Comparison of ENCODE assay signal across 8 cellular contexts in the genomic region with DNA sequence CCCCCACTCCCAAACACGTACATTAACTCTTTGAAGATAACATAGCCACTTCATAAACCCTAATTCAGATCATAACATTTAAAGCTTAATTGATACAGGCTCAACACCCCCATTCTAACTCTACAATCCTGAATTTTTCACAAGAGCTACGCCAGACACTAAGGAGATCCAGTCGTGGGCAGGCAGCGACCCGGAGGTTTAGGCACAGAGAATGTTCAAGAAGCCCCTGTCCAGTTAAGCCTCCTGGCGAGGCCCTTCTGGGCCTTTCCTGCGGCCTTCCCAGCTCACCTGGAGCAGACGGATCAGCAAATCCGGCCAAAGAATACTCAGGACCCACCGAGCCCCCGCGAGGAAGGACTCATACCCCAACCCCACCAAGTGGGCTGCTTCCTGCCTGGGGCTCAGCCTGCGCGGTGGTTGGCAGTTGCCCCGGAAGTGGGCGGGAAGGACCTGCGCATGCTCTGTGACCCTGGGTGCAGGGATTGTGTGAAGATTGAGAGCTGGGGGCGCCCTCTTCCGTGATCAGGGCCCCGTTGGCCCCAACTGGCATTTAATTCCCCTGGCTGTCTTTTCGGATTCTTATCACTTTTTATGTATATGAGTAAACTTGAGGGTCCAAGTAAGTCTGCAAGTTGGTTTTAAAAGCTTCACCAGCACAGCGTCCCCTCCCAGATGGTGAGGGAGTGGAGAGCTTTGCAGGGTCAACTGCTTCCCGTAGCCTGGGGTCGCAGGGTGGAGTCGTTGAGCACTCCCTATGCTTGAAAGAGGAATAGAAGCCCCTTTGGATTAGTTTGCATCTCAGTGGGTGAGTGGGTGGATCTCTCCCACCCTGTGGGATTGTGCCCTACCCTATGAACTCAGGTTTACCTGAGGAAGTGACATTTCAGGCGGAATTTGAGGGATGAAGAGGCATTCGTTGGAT. TPM values are rescaled to one million over a fixed set of nuclear protein-coding genes. Genes with fewer than 3 reads are reported as not detected.
DNase-seq lines count a peak whose midpoint lies in the region; ATAC-seq and TF ChIP-seq lines count a peak whose summit lies in the region.

A gene (minus strand): TSS at position 415 of the 922 bp plus-strand sequence. CDS start 7,655 bp downstream, outside the sequence.

- CTCF ChIA-PET in BJ (lab: Yijun Ruan, JAX) = no interaction called here
- CTCF ChIA-PET in IMR-90 (lab: Yijun Ruan, JAX) = interaction anchor here (0.9 to 1.6 kb wide), 3 partner anchors 19 to 187 kb away, joined by 3 to 6 read pairs (median 6); no protein-coding TSS in a partner anchor

- DNase-seq in BJ (ENCODE audit: low read depth) (no peak), IMR-90 (peak; percentile 54), left ventricle myocardium superior (peak; percentile 81), RKO (ENCODE audit: low spot score) (no peak), NCI-H345 treated with DMSO at 0.1 percent for 48 hours (lab: John Stamatoyannopoulos, UW; ENCODE audit: unreplicated experiment) (no peak)
- peak; percentile 1 to 43 (median 2) for DNase-seq in activated naive CD4-positive, alpha-beta T cell (lab: John Stamatoyannopoulos, UW)
- peak; percentile 40 for DNase-seq in stimulated activated CD4-positive, alpha-beta T cell treated with anti-CD3 and anti-CD28 coated beads, Interleukin-12 subunit alpha, Interleukin-12 subunit beta, amount 100 ng/mL, for 4 hours

- BruUV-seq in IMR-90 (replicated peaks; lab: Mats Ljungman, UMichigan) = no TSS peak

- H3K4me2 ChIP-seq in IMR-90 (ENCODE audit: low read depth, low read length) = peak within 1 kb of the TSS; percentile 94

- H3K23ac ChIP-seq in IMR-90 (ENCODE audit: low read depth, low read length) = peak within 1 kb of the TSS; percentile 59; the same call in 1 of the 2 replicates

- H2AK9ac ChIP-seq in IMR-90 (replicated peaks; ENCODE audit: low read depth, low read length, poor library complexity) = peak within 1 kb of the TSS; percentile 2

- no peaks in the 10 kb centered on the region; the same call in 1 of the 2 replicates for H3K9me1 ChIP-seq in IMR-90 (ENCODE audit: insufficient read depth, low read length)

- peaks cover 7 to 11% of the 10 kb centered on the region in 2 experiments; a peak in 2 of 4 replicates for H3K79me1 ChIP-seq in IMR-90 (ENCODE audit: low read depth in 1 of 2, low read length in 2 of 2)

- H3K4me1 ChIP-seq in IMR-90 (ENCODE audit: control insufficient read depth, insufficient read depth, low read length) = peaks cover 3% of the 10 kb centered on the region

- no peaks in the 10 kb centered on the region for H3K9me3 ChIP-seq in IMR-90 (ENCODE audit: control insufficient read depth, insufficient read depth, low read length)

- TF ChIP-seq CTCF in BJ (IDR thresholded peaks at IDR 0.05; ENCODE audit: insufficient read depth, low read depth, low read length) (no peak), IMR-90 (conservative IDR thresholded peaks at IDR 0.05; ENCODE audit: low read depth, low read length) (peak; percentile 4; the same call in 1 of the 2 replicates)

- H2BK15ac ChIP-seq in IMR-90 (ENCODE audit: low read depth, low read length) = no peak within 1 kb of the TSS

- H2BK120ac ChIP-seq in IMR-90 (ENCODE audit: low read depth, low read length) = no peak within 1 kb of the TSS

- H3K36me3 ChIP-seq in BJ (ENCODE audit: control insufficient read depth, insufficient read depth, low read length) (no peaks in the 10 kb centered on the region), IMR-90 (ENCODE audit: control insufficient read depth, insufficient read depth, low read length) (peaks cover 1% of the 10 kb centered on the region; the same call in 1 of the 2 replicates)

- no peak within 1 kb of the TSS for H2AK5ac ChIP-seq in IMR-90 (ENCODE audit: low read depth, low read length)

- H3K9ac ChIP-seq in IMR-90 (ENCODE audit: low read depth, low read length) = peak within 1 kb of the TSS; percentile 65

- H3K56ac ChIP-seq in IMR-90 (ENCODE audit: extremely low read depth, insufficient read depth, low read length) = no peak within 1 kb of the TSS; the same call in 1 of the 2 replicates

- ATAC-seq in GM21381 (IDR thresholded peaks at IDR 0.05; ENCODE audit: unreplicated experiment) (peak; percentile 99), IMR-90 (ENCODE audit: low read depth) (peak; percentile 98), left ventricle myocardium superior (peak; percentile 98)

- no peak for TF ChIP-seq RAD21 in IMR-90 (IDR thresholded peaks at IDR 0.05; ENCODE audit: low read length)

- dilution Hi-C loops in IMR-90 (cut with HindIII; ENCODE audit: low sequenced_read_pairs, unreplicated experiment) = no loop called here

- peak within 1 kb of the TSS; percentile 100 for H4K5ac ChIP-seq in IMR-90 (ENCODE audit: low read depth, low read length)

- peak within 1 kb of the TSS; percentile 84 for H2AFZ ChIP-seq in IMR-90 (replicated peaks; ENCODE audit: low read length, poor library complexity)

- in situ Hi-C loops in IMR-90 (cut with MboI; ENCODE audit: low sequenced_read_pairs) = no loop called here

- peak within 1 kb of the TSS; percentile 37 for H2BK5ac ChIP-seq in IMR-90 (ENCODE audit: low read depth, low read length, poor library complexity, severe bottlenecking)

- peak within 1 kb of the TSS; percentile 50; the same call in 1 of the 2 replicates for H3K14ac ChIP-seq in IMR-90 (replicated peaks; ENCODE audit: low read depth, low read length)

- H2BK20ac ChIP-seq in IMR-90 (ENCODE audit: low read depth, low read length) = no peak within 1 kb of the TSS

- H4K91ac ChIP-seq in IMR-90 (ENCODE audit: insufficient read depth, low read depth, low read length) = peak within 1 kb of the TSS; percentile 37; the same call in 1 of the 2 replicates

- peak within 1 kb of the TSS; percentile 87 to 98 for H4K8ac ChIP-seq in IMR-90 (ENCODE audit: low read depth in 2 of 2, low read length in 2 of 2)

- TF ChIP-seq POLR2A in IMR-90 (IDR thresholded peaks at IDR 0.05; ENCODE audit: low read depth, low read length) = no peak

- H3K18ac ChIP-seq in IMR-90 (ENCODE audit: low read depth, low read length) = peak within 1 kb of the TSS; percentile 43

- WGBS in IMR-90 (ENCODE audit: extremely low coverage in 2 of 2, insufficient read length in 1 of 2), 2 experiments = 36% methylated on average over 4 of the region's 27 CpGs; no CpG with 5 or more reads in 1 of the 2 experiments

- no peaks in the 10 kb centered on the region for H4K20me1 ChIP-seq in IMR-90 (ENCODE audit: insufficient read depth, low read length)

- peak within 1 kb of the TSS; percentile 54 for H3K4ac ChIP-seq in IMR-90 (ENCODE audit: low read depth, low read length)

- no peaks in the 10 kb centered on the region for H3K27me3 ChIP-seq in BJ (ENCODE audit: control insufficient read depth, insufficient read depth, low read length)
- no peaks in the 10 kb centered on the region for H3K27me3 ChIP-seq in IMR-90 (ENCODE audit: control insufficient read depth, insufficient read depth, low read length)

- POLR2A ChIA-PET in BJ (lab: Charles Lee) (interaction anchor here (0.6 kb wide), 1 partner anchor 217 kb away, joined by 3 read pairs; no protein-coding TSS in a partner anchor), IMR-90 (lab: Charles Lee; ENCODE audit: unreplicated experiment) (no interaction called here)

- H3K27ac ChIP-seq in IMR-90 (ENCODE audit: insufficient read depth, low read length) = peak within 1 kb of the TSS; percentile 45

- H3K4me3 ChIP-seq in BJ (ENCODE audit: low read depth, low read length) = peak within 1 kb of the TSS; percentile 50
- H3K4me3 ChIP-seq in IMR-90 (ENCODE audit: insufficient read depth, low read depth, low read length) = peak within 1 kb of the TSS; percentile 79

- intact Hi-C loops in IMR-90 (cut with micrococcal nuclease) (no loop called here), left ventricle myocardium superior (cut with micrococcal nuclease) (no loop called here)

TF ChIP-seq in IMR-90, 13 proteins besides CTCF, POLR2A, EP300 and RAD21:
- TF ChIP-seq, protein P1, sequence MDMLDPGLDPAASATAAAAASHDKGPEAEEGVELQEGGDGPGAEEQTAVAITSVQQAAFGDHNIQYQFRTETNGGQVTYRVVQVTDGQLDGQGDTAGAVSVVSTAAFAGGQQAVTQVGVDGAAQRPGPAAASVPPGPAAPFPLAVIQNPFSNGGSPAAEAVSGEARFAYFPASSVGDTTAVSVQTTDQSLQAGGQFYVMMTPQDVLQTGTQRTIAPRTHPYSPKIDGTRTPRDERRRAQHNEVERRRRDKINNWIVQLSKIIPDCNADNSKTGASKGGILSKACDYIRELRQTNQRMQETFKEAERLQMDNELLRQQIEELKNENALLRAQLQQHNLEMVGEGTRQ (IDR thresholded peaks at IDR 0.05; ENCODE audit: low read depth, low read length) = no peak
- TF ChIP-seq NFE2L2 (IDR thresholded peaks at IDR 0.05; ENCODE audit: low read depth, low read length) (no peak), SMC3 (IDR thresholded peaks at IDR 0.05; ENCODE audit: low read depth, low read length) (no peak), MAZ (IDR thresholded peaks at IDR 0.05; ENCODE audit: borderline replicate concordance, low read depth, low read length) (no peak), RFX5 (IDR thresholded peaks at IDR 0.05; ENCODE audit: low read depth, low read length) (no peak), RCOR1 (IDR thresholded peaks at IDR 0.05; ENCODE audit: insufficient replicate concordance, low read length) (no peak), MXI1 (IDR thresholded peaks at IDR 0.05; ENCODE audit: borderline replicate concordance, low read depth, low read length) (no peak), MAFK (IDR thresholded peaks at IDR 0.05; ENCODE audit: low read depth, low read length) (no peak), CHD1 (IDR thresholded peaks at IDR 0.05; ENCODE audit: low read depth, low read length) (no peak), CEBPB (IDR thresholded peaks at IDR 0.05; ENCODE audit: low read depth, low read length) (no peak), FOS (IDR thresholded peaks at IDR 0.05; ENCODE audit: low read depth, low read length) (no peak), BHLHE40 (IDR thresholded peaks at IDR 0.05; ENCODE audit: low read depth, low read length) (no peak)
- TF ChIP-seq, protein P2, sequence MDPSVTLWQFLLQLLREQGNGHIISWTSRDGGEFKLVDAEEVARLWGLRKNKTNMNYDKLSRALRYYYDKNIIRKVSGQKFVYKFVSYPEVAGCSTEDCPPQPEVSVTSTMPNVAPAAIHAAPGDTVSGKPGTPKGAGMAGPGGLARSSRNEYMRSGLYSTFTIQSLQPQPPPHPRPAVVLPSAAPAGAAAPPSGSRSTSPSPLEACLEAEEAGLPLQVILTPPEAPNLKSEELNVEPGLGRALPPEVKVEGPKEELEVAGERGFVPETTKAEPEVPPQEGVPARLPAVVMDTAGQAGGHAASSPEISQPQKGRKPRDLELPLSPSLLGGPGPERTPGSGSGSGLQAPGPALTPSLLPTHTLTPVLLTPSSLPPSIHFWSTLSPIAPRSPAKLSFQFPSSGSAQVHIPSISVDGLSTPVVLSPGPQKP (IDR thresholded peaks at IDR 0.05; ENCODE audit: borderline replicate concordance, low read depth, low read length) = no peak

RNA-seq across cellular contexts. Expression of the gene that starts here (rescaled TPM):
- polyA plus RNA-seq in BJ (2011; rRNA removed) (1.0 and 1.3 TPM in 2 replicates), IMR-90 (2012; rRNA removed) (1.5 and 1.6 TPM in 2 replicates)
- 0.82 and 1.8 TPM in 2 replicates for polyA minus RNA-seq in BJ (2011; rRNA and poly(A)+ RNA removed)
- total RNA-seq in IMR-90 (2012; rRNA removed) (4.2 and 4.7 TPM in 2 replicates), left ventricle myocardium superior (2.4 TPM)
- 0.45 and 0.94 TPM in 2 replicates for polyA plus RNA-seq in IMR-90 (2012; cell fraction: cytosol; rRNA removed)
- polyA plus RNA-seq in IMR-90 (2012; cell fraction: nucleus; rRNA removed; ENCODE audit: low replicate concordance) = 0.07 and 0.46 TPM in 2 replicates

Comparison
In these comparisons a context has a peak if more than half of its experiments do, and no peak if none do; other contexts are left out.
1. DNase-seq: peak in IMR-90 (single experiment), activated naive CD4-positive, alpha-beta T cell (4 of 4), left ventricle myocardium superior (single experiment) and stimulated activated CD4-positive, alpha-beta T cell treated with anti-CD3 and anti-CD28 coated beads, Interleukin-12 subunit alpha, Interleukin-12 subunit beta, amount 100 ng/mL, for 4 hours (single experiment); none in BJ (single experiment), RKO (single experiment) and NCI-H345 treated with DMSO at 0.1 percent for 48 hours (single experiment).
2. Peak in every context shown above with its lines, with median percentiles within 50 percentile points of each other: ATAC-seq.